In genomic region chr1:212665241-212666115, GRCh38 we compare ENCODE assay signal across 1 cellular context.
TF ChIP-seq lines count a peak whose summit lies in the region.

No MANE protein-coding gene starts in this region.

TF ChIP-seq in HEK293, 187 proteins besides CTCF, POLR2A, EP300 and RAD21 (continued from another document and continues in another):
- no peak for TF ChIP-seq TSHZ1 (tag by site-specific recombination; IDR thresholded peaks at IDR 0.05; ENCODE audit: borderline replicate concordance)
- no peak; the same call in 1 of the 2 replicates for TF ChIP-seq ZBTB21 (tag by site-specific recombination; IDR thresholded peaks at IDR 0.05)
- no peak for TF ChIP-seq ZNF10 (tag by site-specific recombination; IDR thresholded peaks at IDR 0.05)
- TF ChIP-seq ZNF169 (tag by site-specific recombination; IDR thresholded peaks at IDR 0.05) = no peak
- TF ChIP-seq ZSCAN30 (tag by site-specific recombination; IDR thresholded peaks at IDR 0.05) = peak; percentile 94
- no peak for TF ChIP-seq ZNF707 (tag by site-specific recombination; IDR thresholded peaks at IDR 0.05)
- TF ChIP-seq ZNF473 (tag by site-specific recombination; IDR thresholded peaks at IDR 0.05) = no peak
- TF ChIP-seq ZNF692 (tag by site-specific recombination; IDR thresholded peaks at IDR 0.05) = peak; percentile 73; the same call in 1 of the 2 replicates
- TF ChIP-seq ZNF518A (tag by site-specific recombination; conservative IDR thresholded peaks at IDR 0.05; ENCODE audit: low read depth) = 0 out of 2 replicates have a peak, but pooled peaks have one; percentile 30
- no peak for TF ChIP-seq ZNF350 (tag by site-specific recombination; IDR thresholded peaks at IDR 0.05)
- no peak for TF ChIP-seq ZNF174 (tag by site-specific recombination; IDR thresholded peaks at IDR 0.05)
- peak; percentile 77 for TF ChIP-seq ZIC2 (tag by site-specific recombination; IDR thresholded peaks at IDR 0.05)
- TF ChIP-seq ZNF133 (tag by site-specific recombination; IDR thresholded peaks at IDR 0.05) = no peak
- no peak for TF ChIP-seq HIC1 (tag by site-specific recombination; IDR thresholded peaks at IDR 0.05)
- no peak; the same call in 1 of the 2 replicates for TF ChIP-seq ZNF768 (tag by site-specific recombination; IDR thresholded peaks at IDR 0.05)
- TF ChIP-seq ZNF488 (tag by site-specific recombination; IDR thresholded peaks at IDR 0.05) = no peak
- peak; percentile 63; the same call in 1 of the 2 replicates for TF ChIP-seq ZNF610 (tag by site-specific recombination; IDR thresholded peaks at IDR 0.05; ENCODE audit: borderline replicate concordance)
- TF ChIP-seq ZSCAN5A (tag by site-specific recombination; IDR thresholded peaks at IDR 0.05) = peak; percentile 76; the same call in 1 of the 2 replicates
- TF ChIP-seq KLF7 (tag by site-specific recombination; IDR thresholded peaks at IDR 0.05; ENCODE audit: borderline replicate concordance) = peak; percentile 69; the same call in 1 of the 2 replicates
- no peak for TF ChIP-seq KLF10 (tag by site-specific recombination; IDR thresholded peaks at IDR 0.05)
- no peak for TF ChIP-seq ZNF184 (tag by site-specific recombination; IDR thresholded peaks at IDR 0.05)
- TF ChIP-seq FEZF1 (tag by site-specific recombination; IDR thresholded peaks at IDR 0.05) = no peak; the same call in 1 of the 2 replicates
- TF ChIP-seq ZNF132 (tag by site-specific recombination; IDR thresholded peaks at IDR 0.05; ENCODE audit: borderline replicate concordance) = no peak
- TF ChIP-seq ZBTB49 (tag by site-specific recombination; IDR thresholded peaks at IDR 0.05; ENCODE audit: low read depth) = no peak
- no peak for TF ChIP-seq YY2 (tag by site-specific recombination; IDR thresholded peaks at IDR 0.05)
- TF ChIP-seq ZNF239 (tag by site-specific recombination; IDR thresholded peaks at IDR 0.05) = no peak
- TF ChIP-seq ZFP69B (tag by site-specific recombination; IDR thresholded peaks at IDR 0.05) = peak; percentile 60; the same call in 1 of the 2 replicates
- TF ChIP-seq GLIS2 (tag by site-specific recombination; IDR thresholded peaks at IDR 0.05) = peak; percentile 100
- TF ChIP-seq ZNF580 (tag by site-specific recombination; IDR thresholded peaks at IDR 0.05) = 0 out of 2 replicates have a peak, but pooled peaks have one; percentile 45
- no peak for TF ChIP-seq PBX3 (CRISPR knock-in tag; IDR thresholded peaks at IDR 0.05)
- no peak for TF ChIP-seq ELK4 (IDR thresholded peaks at IDR 0.05; ENCODE audit: borderline replicate concordance, low read depth, low read length)
- TF ChIP-seq ZNF830 (tag by site-specific recombination; IDR thresholded peaks at IDR 0.05; ENCODE audit: low read depth) = no peak
- TF ChIP-seq ZNF274 (IDR thresholded peaks at IDR 0.05; ENCODE audit: low read length) = no peak
- no peak for TF ChIP-seq ZNF274 (tag by site-specific recombination; IDR thresholded peaks at IDR 0.05; ENCODE audit: borderline replicate concordance)
- TF ChIP-seq MZF1 (tag by site-specific recombination; IDR thresholded peaks at IDR 0.05; ENCODE audit: borderline replicate concordance) = peak; percentile 57; the same call in 1 of the 2 replicates
- 0 out of 2 replicates have a peak, but pooled peaks have one; percentile 59 for TF ChIP-seq ZNF843 (tag by site-specific recombination; IDR thresholded peaks at IDR 0.05)
- TF ChIP-seq ZEB2 (tag by site-specific recombination; IDR thresholded peaks at IDR 0.05) = peak; percentile 74
- no peak for TF ChIP-seq ZNF558 (tag by site-specific recombination; IDR thresholded peaks at IDR 0.05)
- TF ChIP-seq ZNF155 (tag by site-specific recombination; IDR thresholded peaks at IDR 0.05) = no peak
